ENCODE assay signal across 1 cellular context in genomic region chr10:73876566-73876965, GRCh38.
TF ChIP-seq lines count a peak whose summit lies in the region.

No MANE protein-coding gene starts in this region.

TF ChIP-seq in K562, 482 proteins besides CTCF, POLR2A, EP300 and RAD21:
- TF ChIP-seq ZNF609 (CRISPR knock-in tag; IDR thresholded peaks at IDR 0.05; ENCODE audit: borderline replicate concordance) (no peak), ATF1 (CRISPR knock-in tag; IDR thresholded peaks at IDR 0.05) (no peak), ATF1 (tag; IDR thresholded peaks at IDR 0.05) (no peak), ARID1B (IDR thresholded peaks at IDR 0.05) (no peak), MTA2 (IDR thresholded peaks at IDR 0.05; ENCODE audit: low read depth) (no peak), KLF1 (tag; IDR thresholded peaks at IDR 0.05) (no peak), MEF2D (tag; conservative IDR thresholded peaks at IDR 0.05; ENCODE audit: low read depth) (no peak), TEAD1 (CRISPR knock-in tag; IDR thresholded peaks at IDR 0.05) (no peak), CBFB (CRISPR knock-in tag; IDR thresholded peaks at IDR 0.05) (no peak), NFRKB (IDR thresholded peaks at IDR 0.05; ENCODE audit: low read depth) (no peak), ZNF830 (CRISPR knock-in tag; IDR thresholded peaks at IDR 0.05) (no peak), SNAPC5 (CRISPR knock-in tag; IDR thresholded peaks at IDR 0.05) (no peak), SP2 (IDR thresholded peaks at IDR 0.05; ENCODE audit: extremely low read depth, low read depth, low read length, poor library complexity, severe bottlenecking) (no peak), ZBTB33 (CRISPR knock-in tag; IDR thresholded peaks at IDR 0.05) (no peak), HNRNPK (IDR thresholded peaks at IDR 0.05; ENCODE audit: low read depth, low read length, poor library complexity, severe bottlenecking) (no peak), SLC30A9 (CRISPR knock-in tag; IDR thresholded peaks at IDR 0.05) (no peak), TAF9B (IDR thresholded peaks at IDR 0.05; ENCODE audit: partially characterized antibody) (no peak), ZNF766 (CRISPR knock-in tag; conservative IDR thresholded peaks at IDR 0.05) (no peak), CREB3L1 (IDR thresholded peaks at IDR 0.05; ENCODE audit: borderline replicate concordance, low read depth) (no peak)
